ENCODE assay signal across 1 cellular context in genomic region chr15:78058401-78058935, GRCh38.
TF ChIP-seq lines count a peak whose summit lies in the region.

No MANE protein-coding gene starts in this region.

TF ChIP-seq in K562, 482 proteins besides CTCF, POLR2A, EP300 and RAD21:
- TF ChIP-seq ZNF589 (CRISPR knock-in tag; IDR thresholded peaks at IDR 0.05; ENCODE audit: low read depth) (no peak), NUFIP1 (IDR thresholded peaks at IDR 0.05; ENCODE audit: partially characterized antibody) (no peak), HDGF (IDR thresholded peaks at IDR 0.05) (no peak), EZH2 (IDR thresholded peaks at IDR 0.05; ENCODE audit: borderline replicate concordance, low read depth, low read length) (no peak), RB1 (IDR thresholded peaks at IDR 0.05; ENCODE audit: low read depth) (no peak), TAL1 (IDR thresholded peaks at IDR 0.05) (no peak), HMG20B (CRISPR knock-in tag; IDR thresholded peaks at IDR 0.05) (no peak), MIER1 (IDR thresholded peaks at IDR 0.05; ENCODE audit: low read depth) (no peak), ATF3 (IDR thresholded peaks at IDR 0.05) (no peak), ATF3 (CRISPR knock-in tag; conservative IDR thresholded peaks at IDR 0.05) (no peak), ARNT (IDR thresholded peaks at IDR 0.05) (no peak), KDM5B (IDR thresholded peaks at IDR 0.05; ENCODE audit: insufficient replicate concordance, low read depth, low read length) (no peak), ZNF76 (CRISPR knock-in tag; IDR thresholded peaks at IDR 0.05; ENCODE audit: borderline replicate concordance) (no peak), ZBTB1 (CRISPR knock-in tag; IDR thresholded peaks at IDR 0.05; ENCODE audit: borderline replicate concordance, low read depth) (no peak), ZNF324 (CRISPR knock-in tag; IDR thresholded peaks at IDR 0.05) (no peak), ZC3H4 (CRISPR knock-in tag; IDR thresholded peaks at IDR 0.05; ENCODE audit: borderline replicate concordance) (no peak), KDM2B (CRISPR knock-in tag; IDR thresholded peaks at IDR 0.05) (no peak), DNMT1 (IDR thresholded peaks at IDR 0.05) (no peak)
- TF ChIP-seq, protein P1, sequence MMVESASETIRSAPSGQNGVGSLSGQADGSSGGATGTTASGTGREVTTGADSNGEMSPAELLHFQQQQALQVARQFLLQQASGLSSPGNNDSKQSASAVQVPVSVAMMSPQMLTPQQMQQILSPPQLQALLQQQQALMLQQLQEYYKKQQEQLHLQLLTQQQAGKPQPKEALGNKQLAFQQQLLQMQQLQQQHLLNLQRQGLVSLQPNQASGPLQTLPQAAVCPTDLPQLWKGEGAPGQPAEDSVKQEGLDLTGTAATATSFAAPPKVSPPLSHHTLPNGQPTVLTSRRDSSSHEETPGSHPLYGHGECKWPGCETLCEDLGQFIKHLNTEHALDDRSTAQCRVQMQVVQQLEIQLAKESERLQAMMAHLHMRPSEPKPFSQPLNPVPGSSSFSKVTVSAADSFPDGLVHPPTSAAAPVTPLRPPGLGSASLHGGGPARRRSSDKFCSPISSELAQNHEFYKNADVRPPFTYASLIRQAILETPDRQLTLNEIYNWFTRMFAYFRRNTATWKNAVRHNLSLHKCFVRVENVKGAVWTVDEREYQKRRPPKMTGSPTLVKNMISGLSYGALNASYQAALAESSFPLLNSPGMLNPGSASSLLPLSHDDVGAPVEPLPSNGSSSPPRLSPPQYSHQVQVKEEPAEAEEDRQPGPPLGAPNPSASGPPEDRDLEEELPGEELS (CRISPR knock-in tag; IDR thresholded peaks at IDR 0.05; ENCODE audit: borderline replicate concordance), result no peak
